ENCODE assay signal across 1 cellular context in the genomic region with DNA sequence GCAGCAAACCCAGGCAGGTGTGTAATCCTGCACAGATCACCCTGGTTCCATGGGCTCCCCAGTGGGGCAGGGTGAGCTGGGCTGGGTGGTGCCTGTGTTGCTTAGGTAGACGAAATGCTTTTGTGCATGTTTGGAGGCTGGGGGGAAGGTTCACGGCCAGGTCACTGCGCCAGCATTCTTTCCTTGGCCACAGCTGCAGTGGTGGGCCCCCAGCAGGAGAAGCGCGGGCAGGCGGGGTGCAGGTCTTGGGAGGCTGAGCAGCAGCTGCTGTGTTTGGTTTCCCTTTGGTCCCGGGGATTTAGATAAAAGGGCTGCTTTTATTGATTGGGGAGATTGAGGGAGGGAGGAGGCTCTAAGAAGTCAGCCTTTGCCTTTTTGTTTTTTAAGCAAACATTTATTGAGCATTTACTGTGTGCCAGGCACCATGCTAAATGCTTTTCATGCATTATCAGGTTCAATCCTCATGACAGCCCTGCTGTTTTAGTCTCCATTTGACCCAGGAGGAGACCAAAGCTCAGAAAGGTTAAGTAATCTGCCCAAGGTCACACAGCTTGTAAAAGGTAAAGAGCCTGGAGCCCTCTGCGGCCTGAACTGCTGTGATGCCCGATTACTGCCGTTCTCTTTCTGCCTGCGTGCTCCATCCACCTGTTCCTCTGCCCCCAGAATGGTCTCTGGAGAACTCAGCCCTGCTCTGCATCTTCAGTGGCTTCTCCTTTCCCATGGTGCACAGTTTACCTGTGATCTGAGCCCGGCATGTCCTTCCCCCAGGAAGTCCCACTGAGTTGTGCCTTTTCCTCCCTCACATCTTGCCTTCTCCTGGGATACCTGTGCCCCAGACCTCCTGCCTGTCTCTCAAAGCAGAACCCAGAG.
A peak's percentile ranks its signal among the peaks of the same experiment; 100 is the strongest.
TF ChIP-seq lines count a peak whose summit lies in the region.

No MANE protein-coding gene starts in this region.

TF ChIP-seq in HEK293, 187 proteins besides CTCF, POLR2A, EP300 and RAD21 (continued from another document):
- TF ChIP-seq, protein P1, sequence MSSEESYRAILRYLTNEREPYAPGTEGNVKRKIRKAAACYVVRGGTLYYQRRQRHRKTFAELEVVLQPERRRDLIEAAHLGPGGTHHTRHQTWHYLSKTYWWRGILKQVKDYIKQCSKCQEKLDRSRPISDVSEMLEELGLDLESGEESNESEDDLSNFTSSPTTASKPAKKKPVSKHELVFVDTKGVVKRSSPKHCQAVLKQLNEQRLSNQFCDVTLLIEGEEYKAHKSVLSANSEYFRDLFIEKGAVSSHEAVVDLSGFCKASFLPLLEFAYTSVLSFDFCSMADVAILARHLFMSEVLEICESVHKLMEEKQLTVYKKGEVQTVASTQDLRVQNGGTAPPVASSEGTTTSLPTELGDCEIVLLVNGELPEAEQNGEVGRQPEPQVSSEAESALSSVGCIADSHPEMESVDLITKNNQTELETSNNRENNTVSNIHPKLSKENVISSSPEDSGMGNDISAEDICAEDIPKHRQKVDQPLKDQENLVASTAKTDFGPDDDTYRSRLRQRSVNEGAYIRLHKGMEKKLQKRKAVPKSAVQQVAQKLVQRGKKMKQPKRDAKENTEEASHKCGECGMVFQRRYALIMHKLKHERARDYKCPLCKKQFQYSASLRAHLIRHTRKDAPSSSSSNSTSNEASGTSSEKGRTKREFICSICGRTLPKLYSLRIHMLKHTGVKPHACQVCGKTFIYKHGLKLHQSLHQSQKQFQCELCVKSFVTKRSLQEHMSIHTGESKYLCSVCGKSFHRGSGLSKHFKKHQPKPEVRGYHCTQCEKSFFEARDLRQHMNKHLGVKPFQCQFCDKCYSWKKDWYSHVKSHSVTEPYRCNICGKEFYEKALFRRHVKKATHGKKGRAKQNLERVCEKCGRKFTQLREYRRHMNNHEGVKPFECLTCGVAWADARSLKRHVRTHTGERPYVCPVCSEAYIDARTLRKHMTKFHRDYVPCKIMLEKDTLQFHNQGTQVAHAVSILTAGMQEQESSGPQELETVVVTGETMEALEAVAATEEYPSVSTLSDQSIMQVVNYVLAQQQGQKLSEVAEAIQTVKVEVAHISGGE (tag by site-specific recombination; conservative IDR thresholded peaks at IDR 0.05; ENCODE audit: low read depth): no peak
- TF ChIP-seq ZNF133 (tag by site-specific recombination; IDR thresholded peaks at IDR 0.05) (no peak), ZNF211 (tag by site-specific recombination; IDR thresholded peaks at IDR 0.05; ENCODE audit: low read depth) (no peak), ZNF600 (tag by site-specific recombination; IDR thresholded peaks at IDR 0.05) (no peak), GLIS1 (tag by site-specific recombination; IDR thresholded peaks at IDR 0.05) (peak; percentile 94)
- TF ChIP-seq, protein P2, sequence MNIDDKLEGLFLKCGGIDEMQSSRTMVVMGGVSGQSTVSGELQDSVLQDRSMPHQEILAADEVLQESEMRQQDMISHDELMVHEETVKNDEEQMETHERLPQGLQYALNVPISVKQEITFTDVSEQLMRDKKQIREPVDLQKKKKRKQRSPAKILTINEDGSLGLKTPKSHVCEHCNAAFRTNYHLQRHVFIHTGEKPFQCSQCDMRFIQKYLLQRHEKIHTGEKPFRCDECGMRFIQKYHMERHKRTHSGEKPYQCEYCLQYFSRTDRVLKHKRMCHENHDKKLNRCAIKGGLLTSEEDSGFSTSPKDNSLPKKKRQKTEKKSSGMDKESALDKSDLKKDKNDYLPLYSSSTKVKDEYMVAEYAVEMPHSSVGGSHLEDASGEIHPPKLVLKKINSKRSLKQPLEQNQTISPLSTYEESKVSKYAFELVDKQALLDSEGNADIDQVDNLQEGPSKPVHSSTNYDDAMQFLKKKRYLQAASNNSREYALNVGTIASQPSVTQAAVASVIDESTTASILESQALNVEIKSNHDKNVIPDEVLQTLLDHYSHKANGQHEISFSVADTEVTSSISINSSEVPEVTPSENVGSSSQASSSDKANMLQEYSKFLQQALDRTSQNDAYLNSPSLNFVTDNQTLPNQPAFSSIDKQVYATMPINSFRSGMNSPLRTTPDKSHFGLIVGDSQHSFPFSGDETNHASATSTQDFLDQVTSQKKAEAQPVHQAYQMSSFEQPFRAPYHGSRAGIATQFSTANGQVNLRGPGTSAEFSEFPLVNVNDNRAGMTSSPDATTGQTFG (tag by site-specific recombination; IDR thresholded peaks at IDR 0.05; ENCODE audit: borderline replicate concordance): no peak
